ENCODE assay signal across 2 cellular contexts in genomic region chr6:127564761-127565160, GRCh38.
TF ChIP-seq lines count a peak whose summit lies in the region.

No MANE protein-coding gene starts in this region.

TF ChIP-seq in HepG2, 621 proteins besides CTCF, POLR2A, EP300 and RAD21:
- no peak for TF ChIP-seq ZNF724P (CRISPR knock-in tag; IDR thresholded peaks at IDR 0.05; ENCODE audit: borderline replicate concordance)
- TF ChIP-seq RAD51 (IDR thresholded peaks at IDR 0.05; ENCODE audit: borderline replicate concordance): peak; percentile 79; the same call in 1 of the 2 replicates
- TF ChIP-seq RFX1 (IDR thresholded peaks at IDR 0.05): no peak
- TF ChIP-seq ZBTB25 (CRISPR knock-in tag; IDR thresholded peaks at IDR 0.05): no peak
- TF ChIP-seq, protein P1, sequence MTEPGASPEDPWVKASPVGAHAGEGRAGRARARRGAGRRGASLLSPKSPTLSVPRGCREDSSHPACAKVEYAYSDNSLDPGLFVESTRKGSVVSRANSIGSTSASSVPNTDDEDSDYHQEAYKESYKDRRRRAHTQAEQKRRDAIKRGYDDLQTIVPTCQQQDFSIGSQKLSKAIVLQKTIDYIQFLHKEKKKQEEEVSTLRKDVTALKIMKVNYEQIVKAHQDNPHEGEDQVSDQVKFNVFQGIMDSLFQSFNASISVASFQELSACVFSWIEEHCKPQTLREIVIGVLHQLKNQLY (CRISPR knock-in tag; IDR thresholded peaks at IDR 0.05): no peak
- no peak for TF ChIP-seq ZFP37 (CRISPR knock-in tag; IDR thresholded peaks at IDR 0.05; ENCODE audit: borderline replicate concordance)
- TF ChIP-seq SIN3B (IDR thresholded peaks at IDR 0.05; ENCODE audit: low read length): no peak
- TF ChIP-seq, protein P2, sequence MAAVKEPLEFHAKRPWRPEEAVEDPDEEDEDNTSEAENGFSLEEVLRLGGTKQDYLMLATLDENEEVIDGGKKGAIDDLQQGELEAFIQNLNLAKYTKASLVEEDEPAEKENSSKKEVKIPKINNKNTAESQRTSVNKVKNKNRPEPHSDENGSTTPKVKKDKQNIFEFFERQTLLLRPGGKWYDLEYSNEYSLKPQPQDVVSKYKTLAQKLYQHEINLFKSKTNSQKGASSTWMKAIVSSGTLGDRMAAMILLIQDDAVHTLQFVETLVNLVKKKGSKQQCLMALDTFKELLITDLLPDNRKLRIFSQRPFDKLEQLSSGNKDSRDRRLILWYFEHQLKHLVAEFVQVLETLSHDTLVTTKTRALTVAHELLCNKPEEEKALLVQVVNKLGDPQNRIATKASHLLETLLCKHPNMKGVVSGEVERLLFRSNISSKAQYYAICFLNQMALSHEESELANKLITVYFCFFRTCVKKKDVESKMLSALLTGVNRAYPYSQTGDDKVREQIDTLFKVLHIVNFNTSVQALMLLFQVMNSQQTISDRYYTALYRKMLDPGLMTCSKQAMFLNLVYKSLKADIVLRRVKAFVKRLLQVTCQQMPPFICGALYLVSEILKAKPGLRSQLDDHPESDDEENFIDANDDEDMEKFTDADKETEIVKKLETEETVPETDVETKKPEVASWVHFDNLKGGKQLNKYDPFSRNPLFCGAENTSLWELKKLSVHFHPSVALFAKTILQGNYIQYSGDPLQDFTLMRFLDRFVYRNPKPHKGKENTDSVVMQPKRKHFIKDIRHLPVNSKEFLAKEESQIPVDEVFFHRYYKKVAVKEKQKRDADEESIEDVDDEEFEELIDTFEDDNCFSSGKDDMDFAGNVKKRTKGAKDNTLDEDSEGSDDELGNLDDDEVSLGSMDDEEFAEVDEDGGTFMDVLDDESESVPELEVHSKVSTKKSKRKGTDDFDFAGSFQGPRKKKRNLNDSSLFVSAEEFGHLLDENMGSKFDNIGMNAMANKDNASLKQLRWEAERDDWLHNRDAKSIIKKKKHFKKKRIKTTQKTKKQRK (IDR thresholded peaks at IDR 0.05; ENCODE audit: low read length): no peak
- TF ChIP-seq ARNT2 (CRISPR knock-in tag; IDR thresholded peaks at IDR 0.05; ENCODE audit: low read depth): no peak
- TF ChIP-seq IRX3 (CRISPR knock-in tag; IDR thresholded peaks at IDR 0.05; ENCODE audit: borderline replicate concordance, low read depth): no peak
- TF ChIP-seq USF2 (IDR thresholded peaks at IDR 0.05; ENCODE audit: low read depth, low read length): peak; percentile 57; the same call in 1 of the 2 replicates
- TF ChIP-seq USF2 (CRISPR knock-in tag; IDR thresholded peaks at IDR 0.05; ENCODE audit: borderline replicate concordance): no peak

TF ChIP-seq in K562, 482 proteins besides CTCF, POLR2A, EP300 and RAD21:
- TF ChIP-seq TFE3 (CRISPR knock-in tag; IDR thresholded peaks at IDR 0.05) (peak; percentile 80), NEUROD1 (IDR thresholded peaks at IDR 0.05; ENCODE audit: borderline replicate concordance, low read depth, low read length, partially characterized antibody) (no peak)
